23 cellular contexts compared by ENCODE assay signal in the genomic region with DNA sequence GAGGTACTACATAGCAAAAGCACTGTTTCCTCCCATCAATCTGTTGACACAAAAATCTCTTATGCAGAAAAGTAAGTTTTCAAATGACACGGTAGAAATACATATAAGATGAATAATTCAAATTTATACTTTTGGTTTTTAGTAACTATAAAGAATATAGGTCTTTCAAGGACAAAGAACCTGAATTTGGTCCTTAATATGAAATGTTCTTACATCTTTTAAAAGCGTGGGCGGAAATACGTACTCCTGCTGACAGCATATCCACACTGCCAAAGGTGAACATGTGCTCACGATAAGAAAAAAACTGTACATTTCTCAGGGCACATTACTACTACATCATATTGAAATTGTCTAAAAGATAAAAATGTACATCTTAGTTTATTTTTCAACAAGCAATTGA.
"Had no signal": no experiment of that assay in that cellular context is flagged by ENCODE, and none has a peak within 500 bp of the region (broad histone marks: within the 10 kb centered on the region; RNA-seq: fewer than 3 reads in every experiment).

No MANE protein-coding gene starts in this region.

- H3K4me3 Mint-ChIP-seq: IgD-negative memory B cell had no signal

- H3K27ac ChIP-seq: HL-60, KMS-11, SJSA1, SK-N-MC had no signal

- H3K9me3 Mint-ChIP-seq: IgD-negative memory B cell had no signal

- ATAC-seq: K562 had no signal

- H3K4me3 ChIP-seq: K562, SJSA1, SK-N-MC had no signal

- H3K27me3 Mint-ChIP-seq: IgD-negative memory B cell had no signal

- H3K36me3 ChIP-seq: SJSA1 had no signal

- H3K27ac Mint-ChIP-seq: IgD-negative memory B cell had no signal

- H3K4me2 ChIP-seq: KMS-11 had no signal

- H3K27me3 ChIP-seq: SJSA1 had no signal

- DNase-seq: Kasumi-1, MM.1S, NCI-H1092 treated with DMSO at 0.1 percent for 48 hours, NCI-H1436, NCI-H187, NCI-H2029, NCI-H2081 treated with DMSO at 0.1 percent for 48 hours, NCI-H2171, NCI-H226, NCI-H446, NCI-H510A, NCI-H524 treated with DMSO at 0.1 percent for 48 hours, NCI-H69, NCI-H774, Right ventricle myocardium superior, RPMI8226, SIG-M5 had no signal
